29 cellular contexts compared by ENCODE assay signal in the genomic region with DNA sequence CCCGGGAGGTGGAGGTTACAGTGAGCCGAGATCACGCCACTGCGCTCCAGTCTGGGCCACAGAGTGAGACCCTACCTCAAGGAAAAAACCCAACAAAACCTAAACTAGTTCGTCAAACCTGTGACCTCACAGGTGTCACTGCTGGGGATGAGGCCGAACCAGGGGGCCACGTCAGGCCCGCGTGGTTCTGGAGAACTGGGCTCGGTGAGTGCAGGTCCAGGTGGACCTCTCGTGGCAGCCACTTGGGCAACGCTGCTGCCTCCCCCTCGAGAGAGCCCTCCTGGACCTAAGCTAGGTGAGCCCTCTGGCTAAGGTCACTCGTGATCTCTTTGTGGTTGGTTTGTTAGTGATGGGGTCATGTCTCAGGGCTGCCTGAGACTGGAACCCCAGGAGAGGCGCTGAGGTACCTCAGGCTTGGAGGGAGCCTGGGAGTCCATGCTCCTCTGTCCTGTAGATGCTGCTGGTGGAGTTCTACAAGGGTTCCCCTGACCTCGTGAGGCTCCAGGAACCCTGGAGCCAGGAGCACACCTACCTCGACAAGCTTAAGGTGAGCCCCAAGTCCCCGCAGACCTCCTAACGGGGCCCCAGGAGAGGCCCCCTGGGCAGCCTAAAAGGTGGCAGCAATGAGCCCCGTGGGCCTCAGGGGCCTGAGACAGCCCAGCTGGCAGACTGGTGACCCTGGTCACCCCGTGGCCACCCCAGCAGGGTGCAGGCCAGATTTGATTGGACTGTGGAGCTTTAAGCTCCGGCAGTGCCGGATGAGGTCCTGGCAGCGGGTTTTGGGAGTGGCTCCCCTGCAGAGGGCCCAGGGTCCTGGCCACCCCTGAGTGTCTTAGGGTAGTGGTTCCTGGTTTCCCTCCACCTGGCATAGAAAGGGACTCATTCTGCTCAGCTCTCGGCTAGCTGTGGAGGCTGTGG. TPM values are rescaled to one million over a fixed set of nuclear protein-coding genes. Genes with fewer than 3 reads are reported as not detected.
DNase-seq lines count a peak whose midpoint lies in the region; ATAC-seq and TF ChIP-seq lines count a peak whose summit lies in the region.
"Had no signal": no experiment of that assay in that cellular context is flagged by ENCODE, and none has a peak within 500 bp of the region (broad histone marks: within the 10 kb centered on the region; RNA-seq: fewer than 3 reads in every experiment).

No MANE protein-coding gene starts in this region.

- no peaks in the 10 kb centered on the region for H3K27me3 Mint-ChIP-seq in activated CD8-positive, alpha-beta T cell treated with anti-CD3 and anti-CD28 coated beads, Interleukin-2, amount 10 ng/mL, durations not matched to agents 7 days and 5 days (ENCODE audit: low read depth)
- no peaks in the 10 kb centered on the region for H3K27me3 Mint-ChIP-seq in activated CD8-positive, alpha-beta T cell treated with anti-CD3 and anti-CD28 coated beads for 36 hours
- H3K27me3 Mint-ChIP-seq in endodermal cell (ENCODE audit: insufficient read depth) (no peaks in the 10 kb centered on the region), osteocyte (ENCODE audit: unreplicated experiment) (no peaks in the 10 kb centered on the region)
- H3K27me3 Mint-ChIP-seq: activated naive CD8-positive, alpha-beta T cell treated with anti-CD3 and anti-CD28 coated beads for 36 hours; IgD-negative memory B cell had no signal

- no peaks in the 10 kb centered on the region for H3K4me1 ChIP-seq in HEK293 (ENCODE audit: control insufficient read depth, insufficient read depth, low read length)
- H3K4me1 ChIP-seq in endodermal cell (ENCODE audit: control insufficient read depth, insufficient read depth, low read length): peaks cover 3% of the 10 kb centered on the region
- H3K4me1 ChIP-seq: colonic mucosa, psoas muscle, transverse colon had no signal

- H3K27ac ChIP-seq in HEK293 (ENCODE audit: extremely low read depth, low read depth, low read length): no peak overlapping the region
- no peak overlapping the region for H3K27ac ChIP-seq in endodermal cell (ENCODE audit: low read depth, low read length)
- H3K27ac ChIP-seq: C4-2B, colonic mucosa, psoas muscle, transverse colon had no signal

- H3K4me3 Mint-ChIP-seq in activated CD8-positive, alpha-beta T cell treated with anti-CD3 and anti-CD28 coated beads, Interleukin-2, amount 10 ng/mL, durations not matched to agents 7 days and 5 days: no peak overlapping the region
- H3K4me3 Mint-ChIP-seq in activated CD8-positive, alpha-beta T cell treated with anti-CD3 and anti-CD28 coated beads for 36 hours: no peak overlapping the region
- H3K4me3 Mint-ChIP-seq in endodermal cell: no peak overlapping the region
- H3K4me3 Mint-ChIP-seq in osteocyte (ENCODE audit: unreplicated experiment): no peak overlapping the region
- H3K4me3 Mint-ChIP-seq: activated naive CD8-positive, alpha-beta T cell treated with anti-CD3 and anti-CD28 coated beads for 36 hours; IgD-negative memory B cell had no signal

- POLR2A ChIA-PET in activated CD8-positive, alpha-beta T cell treated with anti-CD3 and anti-CD28 coated beads, Interleukin-2, amount 10 ng/mL, durations not matched to agents 7 days and 5 days (lab: Charles Lee): interaction anchor here (0.7 kb wide), 1 partner anchor 85 kb away, joined by 3 read pairs; no protein-coding TSS in a partner anchor
- POLR2A ChIA-PET in activated CD8-positive, alpha-beta T cell treated with anti-CD3 and anti-CD28 coated beads for 36 hours (lab: Charles Lee): interaction anchor here (0.9 to 1.5 kb wide), 4 partner anchors 18 to 92 kb away, joined by 3 to 5 read pairs (median 4); a partner anchor contains a TSS
- POLR2A ChIA-PET in HEK293 (lab: Yijun Ruan, JAX): interaction anchor here (0.6 to 1.9 kb wide), 4 partner anchors 16 to 1360 kb away, joined by 3 to 12 read pairs (median 5); a partner anchor contains a TSS

- H3K36me3 Mint-ChIP-seq in activated CD8-positive, alpha-beta T cell treated with anti-CD3 and anti-CD28 coated beads, Interleukin-2, amount 10 ng/mL, durations not matched to agents 7 days and 5 days (ENCODE audit: low read depth): peaks cover 27% of the 10 kb centered on the region
- peaks cover 4% of the 10 kb centered on the region for H3K36me3 Mint-ChIP-seq in activated CD8-positive, alpha-beta T cell treated with anti-CD3 and anti-CD28 coated beads for 36 hours (ENCODE audit: low read depth)
- H3K36me3 Mint-ChIP-seq in endodermal cell (ENCODE audit: low read depth) (peaks cover 23% of the 10 kb centered on the region), osteocyte (ENCODE audit: unreplicated experiment) (peaks cover 12% of the 10 kb centered on the region)
- H3K36me3 Mint-ChIP-seq: IgD-negative memory B cell had no signal

- no peaks in the 10 kb centered on the region for H3K4me1 Mint-ChIP-seq in activated CD8-positive, alpha-beta T cell treated with anti-CD3 and anti-CD28 coated beads, Interleukin-2, amount 10 ng/mL, durations not matched to agents 7 days and 5 days (ENCODE audit: low read depth)
- H3K4me1 Mint-ChIP-seq in activated CD8-positive, alpha-beta T cell treated with anti-CD3 and anti-CD28 coated beads for 36 hours (ENCODE audit: low read depth): no peaks in the 10 kb centered on the region
- H3K4me1 Mint-ChIP-seq in endodermal cell (peaks cover 7% of the 10 kb centered on the region), osteocyte (ENCODE audit: unreplicated experiment) (peaks cover 8% of the 10 kb centered on the region)
- H3K4me1 Mint-ChIP-seq: activated naive CD8-positive, alpha-beta T cell treated with anti-CD3 and anti-CD28 coated beads for 36 hours; IgD-negative memory B cell had no signal

- intact Hi-C loops in activated CD8-positive, alpha-beta T cell treated with anti-CD3 and anti-CD28 coated beads for 36 hours (cut with micrococcal nuclease): no loop called here

- H3K36me3 ChIP-seq in HEK293 (ENCODE audit: control insufficient read depth in 2 of 2, insufficient read depth in 1 of 2, low read length in 2 of 2) (peaks cover 3 to 64% of the 10 kb centered on the region in 2 experiments; a peak in 2 of 3 replicates), endodermal cell (ENCODE audit: control insufficient read depth, insufficient read depth, low read length) (peaks cover 29% of the 10 kb centered on the region)

- no peak for DNase-seq in activated CD8-positive, alpha-beta T cell treated with anti-CD3 and anti-CD28 coated beads, Interleukin-2, amount 10 ng/mL, durations not matched to agents 7 days and 5 days
- no peak for DNase-seq in activated CD8-positive, alpha-beta T cell treated with anti-CD3 and anti-CD28 coated beads for 36 hours
- DNase-seq in endodermal cell: peak; percentile 45
- DNase-seq in osteocyte (ENCODE audit: extremely low spot score, unreplicated experiment): peak; percentile 80
- no peak for DNase-seq in NCI-H1417 treated with DMSO at 0.1 percent for 48 hours (lab: John Stamatoyannopoulos, UW)
- no peak for DNase-seq in stimulated activated CD4-positive, alpha-beta T cell treated with anti-CD3 and anti-CD28 coated beads, Interleukin-15, amount 100 ng/mL, for 24 hours
- DNase-seq: 8988T; activated naive CD8-positive, alpha-beta T cell treated with anti-CD3 and anti-CD28 coated beads for 36 hours; aorta; colonic mucosa; COR-L47; DMS79; effector memory CD4-positive, alpha-beta T cell; GDM1; glutamatergic neuron; kidney; left ventricle myocardium superior; NCI-H446; NCI-H82; psoas muscle; stimulated activated CD4-positive, alpha-beta T cell treated with anti-CD3 and anti-CD28 coated beads, Interleukin-12 subunit alpha, Interleukin-12 subunit beta, amount 100 ng/mL, for 4 hours; stimulated activated CD4-positive, alpha-beta T cell treated with anti-CD3 and anti-CD28 coated beads, Interleukin-4, amount 100 ng/mL, for 1 hour; transverse colon had no signal

- H3K4me3 ChIP-seq in HEK293 (ENCODE audit: low read depth, low read length) (no peak overlapping the region), endodermal cell (ENCODE audit: low read length) (no peak overlapping the region)
- H3K4me3 ChIP-seq: colonic mucosa, psoas muscle, transverse colon had no signal

- no peaks in the 10 kb centered on the region for H3K9me3 ChIP-seq in HEK293 (ENCODE audit: control insufficient read depth, insufficient read depth, low read depth, low read length)
- no peaks in the 10 kb centered on the region for H3K9me3 ChIP-seq in endodermal cell (ENCODE audit: control insufficient read depth, low read length)
- H3K9me3 ChIP-seq: colonic mucosa, psoas muscle, transverse colon had no signal

- peak overlapping the region; percentile 57 for H3K27ac Mint-ChIP-seq in activated CD8-positive, alpha-beta T cell treated with anti-CD3 and anti-CD28 coated beads, Interleukin-2, amount 10 ng/mL, durations not matched to agents 7 days and 5 days
- H3K27ac Mint-ChIP-seq in activated CD8-positive, alpha-beta T cell treated with anti-CD3 and anti-CD28 coated beads for 36 hours: no peak overlapping the region
- peak overlapping the region; percentile 72 for H3K27ac Mint-ChIP-seq in endodermal cell
- H3K27ac Mint-ChIP-seq in osteocyte (ENCODE audit: unreplicated experiment): no peak overlapping the region
- H3K27ac Mint-ChIP-seq: activated naive CD8-positive, alpha-beta T cell treated with anti-CD3 and anti-CD28 coated beads for 36 hours; IgD-negative memory B cell had no signal

- no peaks in the 10 kb centered on the region for H3K27me3 ChIP-seq in endodermal cell (ENCODE audit: control insufficient read depth, insufficient read depth, low read length, poor library complexity, severe bottlenecking)
- H3K27me3 ChIP-seq: colonic mucosa, transverse colon had no signal

- CTCF ChIA-PET in activated CD8-positive, alpha-beta T cell treated with anti-CD3 and anti-CD28 coated beads, Interleukin-2, amount 10 ng/mL, durations not matched to agents 7 days and 5 days (lab: Charles Lee): interaction anchor here (0.9 to 1.2 kb wide), 3 partner anchors 21 to 92 kb away, joined by 3 read pairs; a partner anchor contains a TSS
- CTCF ChIA-PET in activated CD8-positive, alpha-beta T cell treated with anti-CD3 and anti-CD28 coated beads for 36 hours (lab: Charles Lee): interaction anchor here (0.7 to 3.8 kb wide), 3 partner anchors 15 to 92 kb away, joined by 4 to 10 read pairs (median 6); a partner anchor contains a TSS
- CTCF ChIA-PET in HEK293 (lab: Yijun Ruan, JAX): interaction anchor here (0.7 to 3.7 kb wide), 7 partner anchors 14 to 92 kb away, joined by 3 to 13 read pairs (median 4); a partner anchor contains a TSS

- ATAC-seq in activated CD8-positive, alpha-beta T cell treated with anti-CD3 and anti-CD28 coated beads, Interleukin-2, amount 10 ng/mL, durations not matched to agents 7 days and 5 days: no peak
- ATAC-seq in activated CD8-positive, alpha-beta T cell treated with anti-CD3 and anti-CD28 coated beads for 36 hours: no peak
- no peak for ATAC-seq in HG03175 (IDR thresholded peaks at IDR 0.05; ENCODE audit: unreplicated experiment)
- ATAC-seq: left ventricle myocardium superior, psoas muscle had no signal

- H3K9ac ChIP-seq in endodermal cell (ENCODE audit: extremely low read depth, low read length, poor library complexity, severe bottlenecking): no peak overlapping the region

- 93 to 98% methylated on average over 14 to 25 of the region's 25 CpGs for WGBS in endodermal cell (ENCODE audit: insufficient coverage in 1 of 2, insufficient read length in 1 of 2), 2 experiments

- TF ChIP-seq CTCF in activated CD8-positive, alpha-beta T cell treated with anti-CD3 and anti-CD28 coated beads for 36 hours (IDR thresholded peaks at IDR 0.05): no peak
- TF ChIP-seq CTCF in HEK293 (tag by site-specific recombination; IDR thresholded peaks at IDR 0.05) (no peak), endodermal cell (conservative IDR thresholded peaks at IDR 0.05) (no peak), osteocyte (IDR thresholded peaks at IDR 0.05) (no peak)

- no peaks in the 10 kb centered on the region for H3K9me3 Mint-ChIP-seq in activated CD8-positive, alpha-beta T cell treated with anti-CD3 and anti-CD28 coated beads, Interleukin-2, amount 10 ng/mL, durations not matched to agents 7 days and 5 days (ENCODE audit: insufficient read depth)
- no peaks in the 10 kb centered on the region for H3K9me3 Mint-ChIP-seq in activated CD8-positive, alpha-beta T cell treated with anti-CD3 and anti-CD28 coated beads for 36 hours
- H3K9me3 Mint-ChIP-seq in endodermal cell: no peaks in the 10 kb centered on the region
- no peaks in the 10 kb centered on the region for H3K9me3 Mint-ChIP-seq in osteocyte (ENCODE audit: unreplicated experiment)
- H3K9me3 Mint-ChIP-seq: activated naive CD8-positive, alpha-beta T cell treated with anti-CD3 and anti-CD28 coated beads for 36 hours; IgD-negative memory B cell had no signal

RNA-seq across cellular contexts. Expression of a gene that starts 15.6 kb away (rescaled TPM):
- total RNA-seq in activated CD8-positive, alpha-beta T cell treated with anti-CD3 and anti-CD28 coated beads, Interleukin-2, amount 10 ng/mL, durations not matched to agents 7 days and 5 days: 10 to 100 TPM; 26.0 to 27.6 TPM
- 10 to 100 TPM; 15.5 to 16.6 TPM for total RNA-seq in activated CD8-positive, alpha-beta T cell treated with anti-CD3 and anti-CD28 coated beads for 36 hours
- 10 to 100 TPM; 51.5 to 55.9 TPM for total RNA-seq in endodermal cell
- polyA plus RNA-seq in endodermal cell (2013, experiment 1 of 2): 32.8 TPM
- polyA plus RNA-seq in endodermal cell (2013, experiment 2 of 2): 30.6 TPM
- total RNA-seq in osteocyte: 14.2 and 20.0 TPM in 2 replicates

RNA-seq across cellular contexts. Expression of a gene that starts 20.3 kb away (rescaled TPM):
- total RNA-seq in activated CD8-positive, alpha-beta T cell treated with anti-CD3 and anti-CD28 coated beads, Interleukin-2, amount 10 ng/mL, durations not matched to agents 7 days and 5 days: 10 to 100 TPM; 14.3 to 16.5 TPM
- 10 to 100 TPM in 1 of 2 experiments, 1 to 10 TPM in 1; 9.6 to 14.6 TPM for total RNA-seq in activated CD8-positive, alpha-beta T cell treated with anti-CD3 and anti-CD28 coated beads for 36 hours
- total RNA-seq in endodermal cell: 10 to 100 TPM; 12.7 to 13.3 TPM
- 10.3 TPM for polyA plus RNA-seq in endodermal cell (2013, experiment 1 of 2)
- polyA plus RNA-seq in endodermal cell (2013, experiment 2 of 2): 9.6 TPM
- 2.7 and 5.9 TPM in 2 replicates for total RNA-seq in osteocyte
- polyA plus RNA-seq: IgD-negative memory B cell had no signal

RNA-seq across cellular contexts. Expression of a gene that starts 41.4 kb away (rescaled TPM):
- total RNA-seq in activated CD8-positive, alpha-beta T cell treated with anti-CD3 and anti-CD28 coated beads, Interleukin-2, amount 10 ng/mL, durations not matched to agents 7 days and 5 days: 10 to 100 TPM; 65.1 to 67.9 TPM
- 10 to 100 TPM; 53.1 to 59.2 TPM for total RNA-seq in activated CD8-positive, alpha-beta T cell treated with anti-CD3 and anti-CD28 coated beads for 36 hours
- total RNA-seq in endodermal cell (10 to 100 TPM; 76.8 to 77.0 TPM), osteocyte (105 and 115 TPM in 2 replicates)
- 76.9 TPM for polyA plus RNA-seq in endodermal cell (2013, experiment 1 of 2)
- polyA plus RNA-seq in endodermal cell (2013, experiment 2 of 2): 77.1 TPM

RNA-seq across cellular contexts. Expression of a gene that starts 43.5 kb away (rescaled TPM):
- 100 to 1,000 TPM in 1 of 2 experiments, 10 to 100 TPM in 1; 95.3 to 104 TPM for total RNA-seq in activated CD8-positive, alpha-beta T cell treated with anti-CD3 and anti-CD28 coated beads, Interleukin-2, amount 10 ng/mL, durations not matched to agents 7 days and 5 days
- total RNA-seq in activated CD8-positive, alpha-beta T cell treated with anti-CD3 and anti-CD28 coated beads for 36 hours: 10 to 100 TPM; 78.3 to 80.5 TPM
- total RNA-seq in endodermal cell: 10 to 100 TPM; 70.7 to 76.9 TPM
- polyA plus RNA-seq in endodermal cell (2013, experiment 1 of 2): 48.1 TPM
- 46.4 TPM for polyA plus RNA-seq in endodermal cell (2013, experiment 2 of 2)
- 9.7 and 14.0 TPM in 2 replicates for total RNA-seq in osteocyte

RNA-seq across cellular contexts. Expression of a gene that starts 54.6 kb away (rescaled TPM):
- 10 to 100 TPM; 26.7 to 27.7 TPM for total RNA-seq in activated CD8-positive, alpha-beta T cell treated with anti-CD3 and anti-CD28 coated beads, Interleukin-2, amount 10 ng/mL, durations not matched to agents 7 days and 5 days
- 10 to 100 TPM; 19.7 to 22.0 TPM for total RNA-seq in activated CD8-positive, alpha-beta T cell treated with anti-CD3 and anti-CD28 coated beads for 36 hours
- total RNA-seq in endodermal cell (10 to 100 TPM; 33.3 to 37.9 TPM), osteocyte (13.3 and 15.6 TPM in 2 replicates)
- polyA plus RNA-seq in endodermal cell (2013, experiment 1 of 2): 66.1 TPM
- 53.5 TPM for polyA plus RNA-seq in endodermal cell (2013, experiment 2 of 2)
- total RNA-seq: left ventricle myocardium superior, mesenteric fat pad, psoas muscle, subcutaneous adipose tissue had no signal
- polyA plus RNA-seq: aorta had no signal

Comparison
In these comparisons a context has a peak if more than half of its experiments do, and no peak if none do; other contexts are left out.
1. H3K27ac Mint-ChIP-seq: peak in activated CD8-positive, alpha-beta T cell treated with anti-CD3 and anti-CD28 coated beads, Interleukin-2, amount 10 ng/mL, durations not matched to agents 7 days and 5 days (single experiment) and endodermal cell (single experiment); none in activated CD8-positive, alpha-beta T cell treated with anti-CD3 and anti-CD28 coated beads for 36 hours (single experiment) and osteocyte (single experiment).
2. DNase-seq: peak in endodermal cell (single experiment) and osteocyte (single experiment); none in activated CD8-positive, alpha-beta T cell treated with anti-CD3 and anti-CD28 coated beads, Interleukin-2, amount 10 ng/mL, durations not matched to agents 7 days and 5 days (single experiment), activated CD8-positive, alpha-beta T cell treated with anti-CD3 and anti-CD28 coated beads for 36 hours (single experiment), NCI-H1417 treated with DMSO at 0.1 percent for 48 hours (single experiment) and stimulated activated CD4-positive, alpha-beta T cell treated with anti-CD3 and anti-CD28 coated beads, Interleukin-15, amount 100 ng/mL, for 24 hours (single experiment).